In genomic region chr6:105138141-105138540, GRCh38 we compare ENCODE assay signal across 14 cellular contexts. TPM values are rescaled to one million over a fixed set of nuclear protein-coding genes. Genes with fewer than 3 reads are reported as not detected.
DNase-seq lines count a peak whose midpoint lies in the region; ATAC-seq and TF ChIP-seq lines count a peak whose summit lies in the region.
"Had no signal": no experiment of that assay in that cellular context is flagged by ENCODE, and none has a peak within 500 bp of the region (broad histone marks: within the 10 kb centered on the region; RNA-seq: fewer than 3 reads in every experiment).

No MANE protein-coding gene starts in this region.

- H3K27me3 Mint-ChIP-seq in activated naive CD4-positive, alpha-beta T cell treated with anti-CD3 and anti-CD28 coated beads, Interleukin-2, amount 50 U/mL, for 24 hours, result peaks cover 58% of the 10 kb centered on the region
- peaks cover 46% of the 10 kb centered on the region for H3K27me3 Mint-ChIP-seq in activated B cell treated with CpG ODN at 0.5 μM for 24 hours

- H3K4me1 ChIP-seq in muscle layer of duodenum (ENCODE audit: control insufficient read depth in 1 of 2, insufficient read depth in 2 of 2, low read length in 2 of 2) (no peaks in the 10 kb centered on the region), stomach (peaks cover 0 to 27% (median 18%) of the 10 kb centered on the region in 4 donors)

- TF ChIP-seq EP300 in stomach (IDR thresholded peaks at IDR 0.05), result no peak

- 87 to 98% (median 92%) methylated on average over 2 of the region's 2 CpGs for WGBS in stomach, 5 donors

- H3K9me3 ChIP-seq in muscle layer of duodenum (ENCODE audit: control insufficient read depth in 1 of 2, low read length in 2 of 2) (no peaks in the 10 kb centered on the region), stomach (no peaks in the 10 kb centered on the region)

- H3K4me3 ChIP-seq in muscle layer of duodenum (ENCODE audit: low read depth in 1 of 2, low read length in 2 of 2) (peak overlapping the region; percentile 67 to 78), stomach (peak overlapping the region in 3 of 4 donors; percentile 67 to 99 (median 90))

- H3K27ac ChIP-seq in muscle layer of duodenum (ENCODE audit: low read length), result no peak overlapping the region
- no peak overlapping the region for H3K27ac ChIP-seq in stomach

- peaks cover 17% of the 10 kb centered on the region for H3K4me1 Mint-ChIP-seq in activated naive CD4-positive, alpha-beta T cell treated with anti-CD3 and anti-CD28 coated beads, Interleukin-2, amount 50 U/mL, for 24 hours
- peaks cover 16% of the 10 kb centered on the region for H3K4me1 Mint-ChIP-seq in activated B cell treated with CpG ODN at 0.5 μM for 24 hours

- ATAC-seq in activated naive CD4-positive, alpha-beta T cell treated with anti-CD3 and anti-CD28 coated beads, Interleukin-2, amount 50 U/mL, for 72 hours, result no peak
- ATAC-seq in activated B cell treated with CpG ODN at 0.5 μM for 24 hours (ENCODE audit: low read depth), result no peak
- ATAC-seq in HG03521 (IDR thresholded peaks at IDR 0.05; ENCODE audit: unreplicated experiment), result no peak
- ATAC-seq: activated naive CD8-positive, alpha-beta T cell treated with anti-CD3 and anti-CD28 coated beads, Interleukin-2, amount 50 U/mL, for 24 hours had no signal

- no peaks in the 10 kb centered on the region for H3K9me3 Mint-ChIP-seq in activated naive CD4-positive, alpha-beta T cell treated with anti-CD3 and anti-CD28 coated beads, Interleukin-2, amount 50 U/mL, for 24 hours
- no peaks in the 10 kb centered on the region for H3K9me3 Mint-ChIP-seq in activated naive CD4-positive, alpha-beta T cell treated with anti-CD3 and anti-CD28 coated beads, Interleukin-2, amount 50 U/mL, for 72 hours
- no peaks in the 10 kb centered on the region for H3K9me3 Mint-ChIP-seq in activated B cell treated with CpG ODN at 0.5 μM for 24 hours
- H3K9me3 Mint-ChIP-seq: activated naive CD8-positive, alpha-beta T cell treated with anti-CD3 and anti-CD28 coated beads, Interleukin-2, amount 50 U/mL, for 24 hours had no signal

- TF ChIP-seq POLR2A in stomach (IDR thresholded peaks at IDR 0.05), result no peak

- CTCF ChIA-PET in activated B cell treated with CpG ODN at 0.5 μM for 24 hours (lab: Charles Lee), result no interaction called here

- no peaks in the 10 kb centered on the region for H3K36me3 Mint-ChIP-seq in activated naive CD4-positive, alpha-beta T cell treated with anti-CD3 and anti-CD28 coated beads, Interleukin-2, amount 50 U/mL, for 24 hours
- peaks cover 0 to 14% of the 10 kb centered on the region in 2 donors for H3K36me3 Mint-ChIP-seq in activated naive CD4-positive, alpha-beta T cell treated with anti-CD3 and anti-CD28 coated beads, Interleukin-2, amount 50 U/mL, for 72 hours
- no peaks in the 10 kb centered on the region for H3K36me3 Mint-ChIP-seq in activated B cell treated with CpG ODN at 0.5 μM for 24 hours (ENCODE audit: low read depth)

- peaks cover 5% of the 10 kb centered on the region for H3K27me3 ChIP-seq in muscle layer of duodenum (ENCODE audit: low read depth, low read length)
- H3K27me3 ChIP-seq in stomach, result peaks cover 0 to 20% (median 9%) of the 10 kb centered on the region in 3 donors

- no peak for TF ChIP-seq CTCF in activated B cell treated with CpG ODN at 0.5 μM for 24 hours (IDR thresholded peaks at IDR 0.05)
- TF ChIP-seq CTCF in stomach (IDR thresholded peaks at IDR 0.05), result no peak

- no peaks in the 10 kb centered on the region for H3K36me3 ChIP-seq in muscle layer of duodenum (ENCODE audit: control insufficient read depth in 1 of 2, insufficient read depth in 2 of 2, low read length in 2 of 2)
- H3K36me3 ChIP-seq in stomach, result no peaks in the 10 kb centered on the region

- DNase-seq in activated naive CD4-positive, alpha-beta T cell treated with anti-CD3 and anti-CD28 coated beads, Interleukin-2, amount 50 U/mL, for 72 hours (ENCODE audit: low spot score in 2 of 2), result no peak
- DNase-seq in activated B cell treated with CpG ODN at 0.5 μM for 24 hours (no peak), stomach (no peak), NCI-H1105 treated with DMSO at 0.1 percent for 48 hours (lab: John Stamatoyannopoulos, UW) (no peak), KG1 (lab: John Stamatoyannopoulos, UW) (no peak)
- DNase-seq: activated CD4-positive, alpha-beta T cell treated with anti-CD3 and anti-CD28 coated beads for 1 hour; activated naive CD8-positive, alpha-beta T cell treated with anti-CD3 and anti-CD28 coated beads, Interleukin-2, amount 50 U/mL, for 24 hours; cerebellar nuclear complex; DMS153; NCI-H2081; NCI-H526 treated with DMSO at 0.1 percent for 48 hours had no signal

- peak overlapping the region; percentile 51 for H3K4me3 Mint-ChIP-seq in activated naive CD4-positive, alpha-beta T cell treated with anti-CD3 and anti-CD28 coated beads, Interleukin-2, amount 50 U/mL, for 24 hours
- H3K4me3 Mint-ChIP-seq in activated B cell treated with CpG ODN at 0.5 μM for 24 hours, result peak overlapping the region; percentile 70

- POLR2A ChIA-PET in activated B cell treated with CpG ODN at 0.5 μM for 24 hours (lab: Charles Lee), result no interaction called here

- H3K27ac Mint-ChIP-seq in activated naive CD4-positive, alpha-beta T cell treated with anti-CD3 and anti-CD28 coated beads, Interleukin-2, amount 50 U/mL, for 24 hours, result no peak overlapping the region
- H3K27ac Mint-ChIP-seq in activated naive CD4-positive, alpha-beta T cell treated with anti-CD3 and anti-CD28 coated beads, Interleukin-2, amount 50 U/mL, for 72 hours, result no peak overlapping the region
- H3K27ac Mint-ChIP-seq in activated B cell treated with CpG ODN at 0.5 μM for 24 hours, result no peak overlapping the region
- H3K27ac Mint-ChIP-seq: activated naive CD8-positive, alpha-beta T cell treated with anti-CD3 and anti-CD28 coated beads, Interleukin-2, amount 50 U/mL, for 24 hours had no signal

- intact Hi-C loops in activated B cell treated with CpG ODN at 0.5 μM for 24 hours (cut with micrococcal nuclease) (no loop called here), stomach (cut with DNase I; ENCODE audit: low total_unique reads) (no loop called here)

RNA-seq across cellular contexts. Expression of gene POPDC3, which starts 41.7 kb away (rescaled TPM):
- not detected for total RNA-seq in activated naive CD4-positive, alpha-beta T cell treated with anti-CD3 and anti-CD28 coated beads, Interleukin-2, amount 50 U/mL, for 72 hours
- total RNA-seq in activated B cell treated with CpG ODN at 0.5 μM for 24 hours (not detected in 2 replicates), stomach (1 to 10 TPM in 2 of 5 donors, not detected in 3; 2.9 to 4.9 TPM)
- polyA plus RNA-seq in stomach, result 10 to 100 TPM in 1 of 3 donors, 1 to 10 TPM in 2; 6.7 to 19.7 (median 8.7) TPM
